ENCODE assay signal across 18 cellular contexts in the genomic region with DNA sequence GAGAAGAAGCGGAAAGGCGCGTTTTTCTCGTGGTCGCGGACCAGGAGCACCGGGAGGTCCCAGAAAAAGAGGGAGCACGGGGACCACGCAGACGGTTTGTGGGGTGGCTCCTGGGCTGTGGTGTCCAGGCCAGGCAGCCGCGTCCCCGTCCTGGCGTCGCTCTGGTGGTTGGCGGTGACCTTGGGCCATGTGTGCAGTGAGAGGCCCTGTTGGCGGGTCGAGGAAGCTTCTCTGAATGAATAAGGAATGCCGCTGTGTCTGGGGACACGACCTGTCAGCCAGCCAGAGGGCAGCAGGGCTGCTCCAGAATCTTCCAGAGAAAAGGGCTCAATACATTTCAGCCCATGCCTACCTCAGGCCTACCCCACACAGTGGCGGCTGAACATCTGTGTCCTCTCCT. TPM values are rescaled to one million over a fixed set of nuclear protein-coding genes. Genes with fewer than 3 reads are reported as not detected.
DNase-seq lines count a peak whose midpoint lies in the region; ATAC-seq and TF ChIP-seq lines count a peak whose summit lies in the region.
"Had no signal": no experiment of that assay in that cellular context is flagged by ENCODE, and none has a peak within 500 bp of the region (broad histone marks: within the 10 kb centered on the region; RNA-seq: fewer than 3 reads in every experiment).

No MANE protein-coding gene starts in this region.

- H4K20me1 ChIP-seq in mammary epithelial cell (ENCODE audit: insufficient read depth, low read length) = peaks cover 6% of the 10 kb centered on the region

- peak; percentile 14 for DNase-seq in left cardiac atrium
- no peak for DNase-seq in right atrium auricular region (ENCODE audit: low spot score)
- no peak for DNase-seq in mammary epithelial cell
- DNase-seq in lower lobe of right lung = peak; percentile 36
- peak; percentile 47 for DNase-seq in upper lobe of right lung
- no peak for DNase-seq in effector memory CD8-positive, alpha-beta T cell
- DNase-seq in NCI-H748 treated with DMSO at 0.1 percent for 48 hours (lab: John Stamatoyannopoulos, UW) = no peak
- no peak for DNase-seq in effector CD4-positive, alpha-beta T cell
- DNase-seq: DMS53, NCI-H1092, NCI-H1694 treated with DMSO at 0.1 percent for 48 hours, NCI-H774, PC-9, SHP77 had no signal

- in situ Hi-C loops in mammary epithelial cell (cut with MboI; ENCODE audit: low sequenced_read_pairs in 2 of 2) = no loop called here

- no peak overlapping the region for H3K27ac Mint-ChIP-seq in effector memory CD8-positive, alpha-beta T cell

- H3K79me2 ChIP-seq in mammary epithelial cell (ENCODE audit: insufficient read depth, low read length) = peaks cover 29% of the 10 kb centered on the region

- intact Hi-C loops in left cardiac atrium (cut with DNase I) = no loop called here
- intact Hi-C loops in mammary epithelial cell (cut with micrococcal nuclease) = no loop called here
- intact Hi-C loops in lower lobe of right lung (cut with DNase I) = no loop called here
- intact Hi-C loops in upper lobe of right lung (cut with DNase I) = no loop called here

- H3K4me3 Mint-ChIP-seq in effector memory CD8-positive, alpha-beta T cell = no peak overlapping the region

- H3K9me3 ChIP-seq in right atrium auricular region = no peaks in the 10 kb centered on the region
- no peaks in the 10 kb centered on the region for H3K9me3 ChIP-seq in mammary epithelial cell (replicated peaks; ENCODE audit: insufficient read depth, low read length)
- H3K9me3 ChIP-seq in lower lobe of right lung = no peaks in the 10 kb centered on the region
- H3K9me3 ChIP-seq in upper lobe of right lung = no peaks in the 10 kb centered on the region
- H3K9me3 ChIP-seq: A549, Caco-2 had no signal

- H3K4me1 ChIP-seq in right atrium auricular region (no peaks in the 10 kb centered on the region), mammary epithelial cell (ENCODE audit: insufficient read depth, low read length) (no peaks in the 10 kb centered on the region), lower lobe of right lung (peaks cover 4% of the 10 kb centered on the region), upper lobe of right lung (peaks cover 4% of the 10 kb centered on the region)
- H3K4me1 ChIP-seq: A549, Caco-2 had no signal

- H3K36me3 Mint-ChIP-seq in effector memory CD8-positive, alpha-beta T cell (ENCODE audit: insufficient read depth) = no peaks in the 10 kb centered on the region

- H3K4me1 Mint-ChIP-seq in effector memory CD8-positive, alpha-beta T cell (ENCODE audit: low read depth in 2 of 2) = no peaks in the 10 kb centered on the region

- H3K27ac ChIP-seq in right atrium auricular region (no peak overlapping the region), mammary epithelial cell (ENCODE audit: insufficient read depth, low read depth, low read length) (no peak overlapping the region), lower lobe of right lung (no peak overlapping the region), upper lobe of right lung (no peak overlapping the region)
- H3K27ac ChIP-seq: A549, PC-9 had no signal

- no peak overlapping the region for H3K9ac ChIP-seq in mammary epithelial cell (ENCODE audit: insufficient read depth, low read length)

- H2AFZ ChIP-seq in mammary epithelial cell (ENCODE audit: low read depth, low read length) = no peak overlapping the region
- H2AFZ ChIP-seq: PC-9 had no signal

- H3K36me3 ChIP-seq in right atrium auricular region (peaks cover 30% of the 10 kb centered on the region), mammary epithelial cell (ENCODE audit: insufficient read depth, low read length) (peaks cover 29% of the 10 kb centered on the region), lower lobe of right lung (peaks cover 67% of the 10 kb centered on the region), upper lobe of right lung (peaks cover 51% of the 10 kb centered on the region)

- no peak for TF ChIP-seq CTCF in right atrium auricular region (IDR thresholded peaks at IDR 0.05)
- TF ChIP-seq CTCF in mammary epithelial cell (conservative IDR thresholded peaks at IDR 0.05 in 1 of 2, IDR thresholded peaks at IDR 0.05 in 1 of 2; ENCODE audit: extremely low read depth in 1 of 2, insufficient read depth in 1 of 2, low read depth in 1 of 2, low read length in 2 of 2) = no peak
- TF ChIP-seq CTCF in lower lobe of right lung (IDR thresholded peaks at IDR 0.05) = no peak
- no peak for TF ChIP-seq CTCF in upper lobe of right lung (IDR thresholded peaks at IDR 0.05)

- H3K27me3 Mint-ChIP-seq in effector memory CD8-positive, alpha-beta T cell = no peaks in the 10 kb centered on the region

- ATAC-seq in left cardiac atrium = no peak
- no peak for ATAC-seq in lower lobe of right lung
- no peak for ATAC-seq in upper lobe of right lung
- ATAC-seq in effector memory CD8-positive, alpha-beta T cell (replicated peaks) = no peak
- ATAC-seq: A549, HCT116 had no signal

- H3K9me3 Mint-ChIP-seq in effector memory CD8-positive, alpha-beta T cell = no peaks in the 10 kb centered on the region

- no peaks in the 10 kb centered on the region for H3K27me3 ChIP-seq in right atrium auricular region
- no peaks in the 10 kb centered on the region for H3K27me3 ChIP-seq in mammary epithelial cell (ENCODE audit: insufficient read depth, low read length)
- H3K27me3 ChIP-seq in lower lobe of right lung (ENCODE audit: low read depth) = no peaks in the 10 kb centered on the region
- no peaks in the 10 kb centered on the region for H3K27me3 ChIP-seq in upper lobe of right lung

- BruUV-seq in mammary epithelial cell (replicated peaks; lab: Mats Ljungman, UMichigan) = TSS peak; percentile 21

- no peak overlapping the region for H3K4me3 ChIP-seq in right atrium auricular region
- H3K4me3 ChIP-seq in mammary epithelial cell (replicated peaks in 1 of 3; ENCODE audit: insufficient read depth in 1 of 3, low read depth in 2 of 3, low read length in 3 of 3) = no peak overlapping the region
- H3K4me3 ChIP-seq in lower lobe of right lung = no peak overlapping the region
- no peak overlapping the region for H3K4me3 ChIP-seq in upper lobe of right lung
- H3K4me3 ChIP-seq: A549, PC-9 had no signal

- CTCF ChIA-PET in mammary epithelial cell (lab: Charles Lee; ENCODE audit: low non-redundant PET) = no interaction called here

- dilution Hi-C loops in mammary epithelial cell (cut with HindIII; ENCODE audit: low sequenced_read_pairs) = no loop called here

- 94% methylated on average over 11 of the region's 21 CpGs for WGBS in mammary epithelial cell (ENCODE audit: low coverage, missing lambda C conversion rate)

- H3K4me2 ChIP-seq in mammary epithelial cell (ENCODE audit: insufficient read depth, low read depth, low read length) = no peak overlapping the region
- H3K4me2 ChIP-seq: A549, PC-9 had no signal

RNA-seq across cellular contexts. Expression of gene HGFAC, which starts 24.3 kb away (rescaled TPM):
- under 1 TPM; 0.34 to 0.38 TPM for total RNA-seq in left cardiac atrium
- total RNA-seq in right atrium auricular region = not detected
- not detected for total RNA-seq in mammary epithelial cell
- polyA plus RNA-seq in mammary epithelial cell = not detected
- polyA minus RNA-seq in mammary epithelial cell = not detected
- total RNA-seq in lower lobe of right lung = 1.0 TPM
- 1.2 TPM for total RNA-seq in upper lobe of right lung
- total RNA-seq: HT-29 had no signal

RNA-seq across cellular contexts. Expression of gene DOK7, which starts 45.7 kb away (rescaled TPM):
- total RNA-seq in left cardiac atrium = 10 to 100 TPM; 21.5 to 38.2 TPM
- total RNA-seq in right atrium auricular region = 10 to 100 TPM; 31.0 to 68.9 TPM
- 10 to 100 TPM; 10.6 to 19.3 TPM for total RNA-seq in mammary epithelial cell
- 2.8 TPM for polyA plus RNA-seq in mammary epithelial cell
- polyA minus RNA-seq in mammary epithelial cell = 5.2 TPM
- total RNA-seq in lower lobe of right lung = 4.0 TPM
- total RNA-seq in upper lobe of right lung = 3.6 TPM

Comparison
In these comparisons a context has a peak if more than half of its experiments do, and no peak if none do; other contexts are left out.
1. DNase-seq: peak in left cardiac atrium (single experiment), lower lobe of right lung (single experiment) and upper lobe of right lung (single experiment); none in right atrium auricular region (single experiment), mammary epithelial cell (single experiment), effector memory CD8-positive, alpha-beta T cell (0 of 3), NCI-H748 treated with DMSO at 0.1 percent for 48 hours (single experiment) and effector CD4-positive, alpha-beta T cell (single experiment).